6 cellular contexts compared by ENCODE assay signal in genomic region chr17:75271955-75272847, GRCh38. TPM values are rescaled to one million over a fixed set of nuclear protein-coding genes. Genes with fewer than 3 reads are reported as not detected.
A peak's percentile ranks its signal among the peaks of the same experiment; 100 is the strongest.
DNase-seq lines count a peak whose midpoint lies in the region; ATAC-seq and TF ChIP-seq lines count a peak whose summit lies in the region.

No MANE protein-coding gene starts in this region.

- no peaks in the 10 kb centered on the region for H3K27me3 Mint-ChIP-seq in endodermal cell (ENCODE audit: insufficient read depth)

- peaks cover 10% of the 10 kb centered on the region for H3K4me1 Mint-ChIP-seq in endodermal cell

- WGBS in endodermal cell (ENCODE audit: insufficient coverage in 1 of 2, insufficient read length in 1 of 2), 2 experiments, result 70 to 72% methylated on average over 13 to 24 of the region's 24 CpGs

- H3K36me3 Mint-ChIP-seq in endodermal cell (ENCODE audit: low read depth), result no peaks in the 10 kb centered on the region

- TF ChIP-seq CTCF in endodermal cell (conservative IDR thresholded peaks at IDR 0.05), result no peak

- H3K9ac ChIP-seq in endodermal cell (ENCODE audit: extremely low read depth, low read length, poor library complexity, severe bottlenecking), result peak overlapping the region; percentile 53

- DNase-seq in AG20443 (ENCODE audit: low spot score), result peak; percentile 78
- DNase-seq in NCI-H1694 (lab: John Stamatoyannopoulos, UW), result peak; percentile 49
- peak; percentile 66 for DNase-seq in endodermal cell
- DNase-seq in skeletal muscle cell (ENCODE audit: low read depth), result no peak
- DNase-seq in retina, result no peak

- H3K4me3 ChIP-seq in endodermal cell (ENCODE audit: low read length) (peak overlapping the region; percentile 82), skeletal muscle cell (ENCODE audit: low read depth, low read length) (peak overlapping the region; percentile 81)

- peaks cover under 1% of the 10 kb centered on the region for H3K36me3 ChIP-seq in endodermal cell (ENCODE audit: control insufficient read depth, insufficient read depth, low read length)

- H3K9me3 ChIP-seq in endodermal cell (ENCODE audit: control insufficient read depth, low read length), result no peaks in the 10 kb centered on the region

- H3K27ac ChIP-seq in endodermal cell (ENCODE audit: low read depth, low read length), result no peak overlapping the region

- ATAC-seq in HG02852 (IDR thresholded peaks at IDR 0.05; ENCODE audit: unreplicated experiment), result no peak

- H3K9me3 Mint-ChIP-seq in endodermal cell, result no peaks in the 10 kb centered on the region

- no peak overlapping the region for H3K27ac Mint-ChIP-seq in endodermal cell

- H3K27me3 ChIP-seq in endodermal cell (ENCODE audit: control insufficient read depth, insufficient read depth, low read length, poor library complexity, severe bottlenecking), result no peaks in the 10 kb centered on the region

- H3K4me3 Mint-ChIP-seq in endodermal cell, result peak overlapping the region; percentile 71

- peaks cover 9% of the 10 kb centered on the region for H3K4me1 ChIP-seq in endodermal cell (ENCODE audit: control insufficient read depth, insufficient read depth, low read length)

RNA-seq across cellular contexts. Expression of gene MIF4GD, which starts 1.2 kb away (rescaled TPM):
- 10 to 100 TPM; 17.9 to 28.6 TPM for total RNA-seq in endodermal cell
- polyA plus RNA-seq in endodermal cell (2013, experiment 1 of 2), result 22.2 TPM
- 20.2 TPM for polyA plus RNA-seq in endodermal cell (2013, experiment 2 of 2)

RNA-seq across cellular contexts. Expression of gene MRPS7, which starts 10.5 kb away (rescaled TPM):
- total RNA-seq in endodermal cell, result 10 to 100 TPM; 81.0 to 82.5 TPM
- 93.0 TPM for polyA plus RNA-seq in endodermal cell (2013, experiment 1 of 2)
- polyA plus RNA-seq in endodermal cell (2013, experiment 2 of 2), result 81.6 TPM

RNA-seq across cellular contexts. Expression of gene GGA3, which starts 10.8 kb away (rescaled TPM):
- 10 to 100 TPM; 64.9 to 73.2 TPM for total RNA-seq in endodermal cell
- polyA plus RNA-seq in endodermal cell (2013, experiment 1 of 2), result 53.1 TPM
- 41.4 TPM for polyA plus RNA-seq in endodermal cell (2013, experiment 2 of 2)

RNA-seq across cellular contexts. Expression of gene SLC25A19, which starts 17.0 kb away (rescaled TPM):
- total RNA-seq in endodermal cell, result 10 to 100 TPM; 10.6 to 10.7 TPM
- 7.9 TPM for polyA plus RNA-seq in endodermal cell (2013, experiment 1 of 2)
- 6.2 TPM for polyA plus RNA-seq in endodermal cell (2013, experiment 2 of 2)

Comparison
In these comparisons a context has a peak if more than half of its experiments do, and no peak if none do; other contexts are left out.
1. DNase-seq: peak in AG20443 (single experiment), NCI-H1694 (single experiment) and endodermal cell (single experiment); none in skeletal muscle cell (single experiment) and retina (single experiment).